In the genomic region with DNA sequence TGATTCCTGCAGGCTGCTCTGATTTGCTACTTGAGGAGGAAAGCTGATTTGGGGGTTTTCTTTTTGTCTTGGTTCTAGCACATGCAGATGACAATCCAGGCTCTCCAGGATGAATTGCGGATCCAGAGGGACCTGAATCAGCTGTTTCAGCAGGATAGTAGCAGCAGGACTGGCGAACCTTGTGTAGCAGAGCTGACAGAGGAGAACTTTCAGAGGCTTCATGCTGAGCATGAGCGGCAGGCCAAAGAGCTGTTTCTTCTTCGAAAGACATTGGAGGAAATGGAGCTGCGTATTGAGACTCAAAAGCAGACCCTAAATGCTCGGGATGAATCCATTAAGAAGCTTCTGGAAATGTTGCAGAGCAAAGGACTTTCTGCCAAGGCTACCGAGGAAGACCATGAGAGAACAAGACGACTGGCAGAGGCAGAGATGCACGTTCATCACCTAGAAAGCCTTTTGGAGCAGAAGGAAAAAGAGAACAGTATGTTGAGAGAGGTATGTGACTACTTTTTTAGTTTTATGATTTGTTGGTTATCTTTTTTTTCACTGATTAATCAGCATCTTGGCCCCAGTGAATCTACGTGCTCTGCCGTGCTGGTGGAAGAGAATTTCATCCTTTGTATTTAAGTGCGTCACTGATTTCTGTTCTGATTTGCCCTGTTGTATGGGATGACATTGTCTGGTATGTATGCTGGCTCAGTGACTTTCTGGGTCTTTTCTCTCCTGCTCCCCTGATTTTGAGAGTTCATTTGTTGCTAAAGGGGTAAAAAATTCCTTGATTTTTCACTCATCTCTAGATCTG, we compare ENCODE assay signal across 9 cellular contexts.
DNase-seq lines count a peak whose midpoint lies in the region; ATAC-seq and TF ChIP-seq lines count a peak whose summit lies in the region.
"Had no signal": no experiment of that assay in that cellular context is flagged by ENCODE, and none has a peak within 500 bp of the region (broad histone marks: within the 10 kb centered on the region; RNA-seq: fewer than 3 reads in every experiment).

No MANE protein-coding gene starts in this region.

- no peak for ATAC-seq in HG02840 (IDR thresholded peaks at IDR 0.05; ENCODE audit: low FRiP score, unreplicated experiment)
- ATAC-seq: K562 had no signal

- no CpG with 5 or more reads among the region's 12 CpGs for WGBS in mesendoderm (ENCODE audit: extremely low coverage, insufficient coverage, low lambda C conversion rate)
- WGBS in tibial nerve, 2 donors, result 42 to 52% methylated on average over 12 of the region's 12 CpGs

- no peak overlapping the region for H3K23ac ChIP-seq in mesendoderm (ENCODE audit: low read length)

- no peak overlapping the region for H3K4me2 ChIP-seq in mesendoderm (ENCODE audit: low read length)

- no peak overlapping the region for H3K18ac ChIP-seq in mesendoderm (ENCODE audit: low read length)

- no peak for TF ChIP-seq POLR2A in tibial nerve (IDR thresholded peaks at IDR 0.05)

- DNase-seq in NCI-H82 (lab: John Stamatoyannopoulos, UW) (peak; percentile 25), NCI-H82 treated with DMSO at 0.1 percent for 48 hours (lab: John Stamatoyannopoulos, UW; ENCODE audit: unreplicated experiment) (no peak), chondrocyte (ENCODE audit: low spot score) (no peak), mesendoderm (peak; percentile 57), tibial nerve (ENCODE audit: low spot score in 2 of 2) (no peak), NCI-H187 (lab: John Stamatoyannopoulos, UW) (no peak), NCI-H510A (lab: John Stamatoyannopoulos, UW) (no peak)

- H2BK15ac ChIP-seq in mesendoderm (replicated peaks; ENCODE audit: low read depth), result no peak overlapping the region

- peaks cover 17% of the 10 kb centered on the region for H3K4me1 Mint-ChIP-seq in chondrocyte (ENCODE audit: low read depth)

- no peak overlapping the region for H2BK5ac ChIP-seq in mesendoderm (ENCODE audit: low read length)

- H3K9me3 ChIP-seq in tibial nerve, result no peaks in the 10 kb centered on the region

- H3K4ac ChIP-seq in mesendoderm (ENCODE audit: low read depth, low read length), result no peak overlapping the region

- no peaks in the 10 kb centered on the region for H3K79me1 ChIP-seq in mesendoderm (ENCODE audit: low read length)

- no peak overlapping the region for H4K5ac ChIP-seq in mesendoderm (ENCODE audit: low read length)

- H3K4me1 ChIP-seq in mesendoderm (ENCODE audit: control insufficient read depth, low read depth, low read length) (no peaks in the 10 kb centered on the region), tibial nerve (peaks cover 0 to 18% (median 0%) of the 10 kb centered on the region in 4 donors)

- no peaks in the 10 kb centered on the region for H3K27me3 Mint-ChIP-seq in chondrocyte (ENCODE audit: low read depth)

- H3K56ac ChIP-seq in mesendoderm (ENCODE audit: low read length), result no peak overlapping the region

- TF ChIP-seq EP300 in tibial nerve (IDR thresholded peaks at IDR 0.05), result no peak

- H3K27me3 ChIP-seq in mesendoderm (ENCODE audit: insufficient read depth, low read length, poor library complexity), result no peaks in the 10 kb centered on the region
- H3K27me3 ChIP-seq in tibial nerve, result no peaks in the 10 kb centered on the region

- H3K9me3 Mint-ChIP-seq in chondrocyte (ENCODE audit: low read depth), result no peaks in the 10 kb centered on the region

- H3K79me2 ChIP-seq in mesendoderm (ENCODE audit: control insufficient read depth, insufficient read depth, low read length), result no peaks in the 10 kb centered on the region

- H3K4me3 Mint-ChIP-seq in chondrocyte (ENCODE audit: unreplicated experiment), result peak overlapping the region; percentile 43

- H3K9ac ChIP-seq in mesendoderm (ENCODE audit: low read length), result no peak overlapping the region

- no peak overlapping the region for H4K8ac ChIP-seq in mesendoderm (ENCODE audit: low read depth, low read length)

- no peak overlapping the region for H3K27ac ChIP-seq in mesendoderm (ENCODE audit: low read depth, low read length)
- H3K27ac ChIP-seq in tibial nerve, result peak overlapping the region in 3 of 4 donors; percentile 8 to 76 (median 51)

- H3K36me3 Mint-ChIP-seq in chondrocyte (ENCODE audit: low read depth), result peaks cover 2% of the 10 kb centered on the region

- no peak overlapping the region for H2BK120ac ChIP-seq in mesendoderm (ENCODE audit: low read depth, low read length)

- H2AK5ac ChIP-seq in mesendoderm (ENCODE audit: low read length), result no peak overlapping the region

- TF ChIP-seq CTCF in chondrocyte (IDR thresholded peaks at IDR 0.05) (no peak), tibial nerve (IDR thresholded peaks at IDR 0.05) (no peak)

- no peaks in the 10 kb centered on the region for H3K36me3 ChIP-seq in mesendoderm (ENCODE audit: control insufficient read depth, insufficient read depth, low read length)
- no peaks in the 10 kb centered on the region for H3K36me3 ChIP-seq in tibial nerve

- H3K4me3 ChIP-seq in mesendoderm (ENCODE audit: low read length) (no peak overlapping the region), tibial nerve (peak overlapping the region in 1 of 4 donors; percentile 21)
- H3K4me3 ChIP-seq: K562 had no signal

- peak overlapping the region; percentile 87 for H3K27ac Mint-ChIP-seq in chondrocyte (ENCODE audit: unreplicated experiment)

Comparison
In these comparisons a context has a peak if more than half of its experiments do, and no peak if none do; other contexts are left out.
1. DNase-seq: peak in NCI-H82 (single experiment) and mesendoderm (single experiment); none in NCI-H82 treated with DMSO at 0.1 percent for 48 hours (single experiment), chondrocyte (single experiment), tibial nerve (0 of 2), NCI-H187 (0 of 2) and NCI-H510A (single experiment).